9 cellular contexts compared by ENCODE assay signal in the genomic region with DNA sequence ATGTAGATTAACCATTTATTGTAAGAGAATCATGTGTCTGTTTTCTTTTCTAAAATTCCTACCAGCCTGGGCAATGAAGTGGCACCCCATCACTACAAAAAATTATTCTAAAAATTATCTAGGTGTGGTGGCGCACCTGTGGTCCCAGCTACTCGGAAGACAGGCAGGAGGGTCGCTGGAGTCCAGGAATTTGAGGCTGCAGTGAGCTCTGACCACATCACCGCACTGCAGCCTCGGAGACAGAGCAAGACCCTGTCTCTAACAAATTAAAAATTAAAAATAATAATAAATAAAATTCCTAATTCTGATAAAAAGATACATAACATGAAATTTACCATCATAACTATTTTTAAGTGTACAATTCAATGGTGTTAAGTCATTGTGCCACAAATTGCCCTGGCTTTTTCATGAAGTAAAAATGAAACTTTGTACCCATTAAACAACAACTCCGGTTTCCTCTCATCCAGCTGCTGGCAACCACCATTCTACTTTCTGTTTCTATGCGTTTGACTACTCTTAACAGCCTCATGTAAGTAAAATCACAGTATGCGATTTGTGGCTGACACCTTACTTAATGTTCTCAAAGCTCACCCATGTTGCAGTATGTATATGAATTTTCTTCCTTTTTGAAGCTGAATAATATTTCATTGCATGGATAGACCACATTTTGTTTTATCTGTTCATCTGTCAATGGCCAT. TPM values are rescaled to one million over a fixed set of nuclear protein-coding genes. Genes with fewer than 3 reads are reported as not detected.
DNase-seq lines count a peak whose midpoint lies in the region; ATAC-seq and TF ChIP-seq lines count a peak whose summit lies in the region.
"Had no signal": no experiment of that assay in that cellular context is flagged by ENCODE, and none has a peak within 500 bp of the region (broad histone marks: within the 10 kb centered on the region; RNA-seq: fewer than 3 reads in every experiment).

No MANE protein-coding gene starts in this region.

- H3K27me3 Mint-ChIP-seq in T-cell = no peaks in the 10 kb centered on the region
- H3K27me3 Mint-ChIP-seq in MCF 10A (ENCODE audit: insufficient read depth, unreplicated experiment) = peaks cover 13% of the 10 kb centered on the region

- no peak for TF ChIP-seq CTCF in upper lobe of right lung (IDR thresholded peaks at IDR 0.05)
- no peak for TF ChIP-seq CTCF in stomach (IDR thresholded peaks at IDR 0.05)
- no peak for TF ChIP-seq CTCF in MCF 10A (IDR thresholded peaks at IDR 0.05; ENCODE audit: unreplicated experiment)

- H3K27ac ChIP-seq in upper lobe of right lung (no peak overlapping the region), stomach (no peak overlapping the region)

- H3K4me3 ChIP-seq in upper lobe of right lung (no peak overlapping the region), stomach (no peak overlapping the region)

- no peaks in the 10 kb centered on the region for H3K27me3 ChIP-seq in upper lobe of right lung
- no peaks in the 10 kb centered on the region for H3K27me3 ChIP-seq in stomach

- intact Hi-C loops in upper lobe of right lung (cut with DNase I) (no loop called here), stomach (cut with DNase I; ENCODE audit: low total_unique reads) (no loop called here), MCF 10A (cut with micrococcal nuclease) (no loop called here)

- peak overlapping the region; percentile 35 to 71 for H3K27ac Mint-ChIP-seq in T-cell
- no peak overlapping the region for H3K27ac Mint-ChIP-seq in MCF 10A (ENCODE audit: low read depth, unreplicated experiment)

- CTCF ChIA-PET in T-cell (lab: Charles Lee) = interaction anchor here (0.6 to 0.9 kb wide), 2 partner anchors 17 to 89 kb away, joined by 3 read pairs; no protein-coding TSS in a partner anchor
- CTCF ChIA-PET in MCF 10A (lab: Yijun Ruan, JAX) = interaction anchor here (0.5 kb wide), 1 partner anchor 126 kb away, joined by 4 read pairs; no protein-coding TSS in a partner anchor

- no peak for TF ChIP-seq EP300 in stomach (IDR thresholded peaks at IDR 0.05)

- H3K4me1 Mint-ChIP-seq in T-cell (peaks cover 13 to 19% (median 15%) of the 10 kb centered on the region in 3 donors), MCF 10A (ENCODE audit: insufficient read depth, unreplicated experiment) (no peaks in the 10 kb centered on the region)

- TF ChIP-seq POLR2A in stomach (IDR thresholded peaks at IDR 0.05) = no peak

- H3K4me3 Mint-ChIP-seq in T-cell (peak overlapping the region; percentile 29 to 63 (median 56)), MCF 10A (ENCODE audit: unreplicated experiment) (no peak overlapping the region)

- H3K36me3 ChIP-seq in upper lobe of right lung (no peaks in the 10 kb centered on the region), stomach (no peaks in the 10 kb centered on the region)

- WGBS in stomach, 5 donors = 69 to 78% (median 76%) methylated on average over 8 of the region's 8 CpGs

- H3K4me1 ChIP-seq in upper lobe of right lung = no peaks in the 10 kb centered on the region
- H3K4me1 ChIP-seq in stomach = no peaks in the 10 kb centered on the region

- no TSS peak for BruUV-seq in MCF 10A (replicated peaks; lab: Mats Ljungman, UMichigan)

- POLR2A ChIA-PET in T-cell (lab: Charles Lee) (no interaction called here), MCF 10A (lab: Yijun Ruan, JAX) (interaction anchor here (0.6 kb wide), 1 partner anchor 420 kb away, joined by 3 read pairs; no protein-coding TSS in a partner anchor)

- H3K36me3 Mint-ChIP-seq in T-cell = no peaks in the 10 kb centered on the region
- H3K36me3 Mint-ChIP-seq in MCF 10A (ENCODE audit: insufficient read depth, unreplicated experiment) = no peaks in the 10 kb centered on the region

- ATAC-seq in HG03039 (IDR thresholded peaks at IDR 0.05; ENCODE audit: unreplicated experiment) (peak; percentile 87), T-cell (replicated peaks in 1 of 4) (peak; percentile 69 to 94 (median 73)), upper lobe of right lung (peak; percentile 19)

- no peaks in the 10 kb centered on the region for H3K9me3 ChIP-seq in upper lobe of right lung
- no peaks in the 10 kb centered on the region for H3K9me3 ChIP-seq in stomach

- H3K9me3 Mint-ChIP-seq in T-cell (no peaks in the 10 kb centered on the region), MCF 10A (ENCODE audit: unreplicated experiment) (peaks cover 7% of the 10 kb centered on the region)

- DNase-seq in stimulated activated CD4-positive, alpha-beta T cell treated with anti-CD3 and anti-CD28 coated beads, Interleukin-1b, Interleukin-23, amount 100 ng/mL, for 48 hours = peak; percentile 38
- DNase-seq in stimulated activated CD4-positive, alpha-beta T cell treated with anti-CD3 and anti-CD28 coated beads, Interleukin-2, amount 100 ng/mL, for 48 hours = no peak
- DNase-seq in T-cell (peak in 8 of 34 experiments; percentile 6 to 24 (median 11)), upper lobe of right lung (no peak), stomach (no peak), nucleus accumbens (lab: John Stamatoyannopoulos, UW) (no peak), MCF 10A (ENCODE audit: unreplicated experiment) (no peak)
- DNase-seq: NCI-H526 had no signal

RNA-seq across cellular contexts. Expression of gene USP6NL, which starts 20.6 kb away (rescaled TPM):
- total RNA-seq in T-cell (1 to 10 TPM; 3.9 to 7.6 (median 4.6) TPM), upper lobe of right lung (21.6 TPM), stomach (10 to 100 TPM in 3 of 5 donors, 1 to 10 TPM in 2; 6.2 to 31.5 (median 20.9) TPM), MCF 10A (2022) (19.0 and 19.2 TPM in 2 replicates)
- 1 to 10 TPM; 4.7 to 6.0 (median 5.5) TPM for polyA plus RNA-seq in stomach

Comparison
In these comparisons a context has a peak if more than half of its experiments do, and no peak if none do; other contexts are left out.
1. ATAC-seq: peak in every context shown above with its lines; median percentile 87 in HG03039; 73 in T-cell; 19 in upper lobe of right lung.